Comparison of ENCODE assay signal across 10 cellular contexts in genomic region chr4:183636923-183637322, GRCh38. TPM values are rescaled to one million over a fixed set of nuclear protein-coding genes. Genes with fewer than 3 reads are reported as not detected.
DNase-seq lines count a peak whose midpoint lies in the region; ATAC-seq, FAIRE-seq and TF ChIP-seq lines count a peak whose summit lies in the region.
"Had no signal": no experiment of that assay in that cellular context is flagged by ENCODE, and none has a peak within 500 bp of the region (broad histone marks: within the 10 kb centered on the region; RNA-seq: fewer than 3 reads in every experiment).

No MANE protein-coding gene starts in this region.

- H3K27me3 ChIP-seq in HUES64 (ENCODE audit: insufficient read depth, low read length) (no peaks in the 10 kb centered on the region), tibial artery (no peaks in the 10 kb centered on the region)
- H3K27me3 ChIP-seq: right atrium auricular region had no signal

- peak; percentile 92 for FAIRE-seq in islet of Langerhans (lab: Jason Lieb, UNC)

- H3K9me3 ChIP-seq in HUES64 (ENCODE audit: insufficient read depth, low read depth, low read length) (no peaks in the 10 kb centered on the region), tibial artery (no peaks in the 10 kb centered on the region)
- H3K9me3 ChIP-seq: right atrium auricular region had no signal

- H3K4me1 ChIP-seq in HUES64 (ENCODE audit: insufficient read depth, low read length) (peaks cover 39% of the 10 kb centered on the region), tibial artery (peaks cover 0 to 36% (median 18%) of the 10 kb centered on the region in 4 donors)

- peaks cover 6% of the 10 kb centered on the region; the same call in 1 of the 2 replicates for H3K36me3 ChIP-seq in HUES64 (ENCODE audit: insufficient read depth, low read length)
- peaks cover 0 to 6% (median 0%) of the 10 kb centered on the region in 3 donors for H3K36me3 ChIP-seq in tibial artery
- H3K36me3 ChIP-seq: right atrium auricular region had no signal

- DNase-seq in astrocyte of the spinal cord (ENCODE audit: low read depth, low spot score) (peak; percentile 55), tibial artery (no peak), GM19238 (ENCODE audit: insufficient read length, low spot score) (no peak)
- DNase-seq: DMS79 treated with DMSO at 0.1 percent for 48 hours, NCI-H2081 treated with DMSO at 0.1 percent for 48 hours had no signal

- no peak overlapping the region for H3K4me3 ChIP-seq in HUES64 (ENCODE audit: low read length)
- no peak overlapping the region for H3K4me3 ChIP-seq in astrocyte of the spinal cord (ENCODE audit: low read depth, low read length)
- H3K4me3 ChIP-seq in tibial artery, result peak overlapping the region; percentile 27 to 34
- H3K4me3 ChIP-seq: right atrium auricular region had no signal

- intact Hi-C loops in tibial artery (cut with DNase I; ENCODE audit: low total_unique reads), result no loop called here

- 49% methylated on average over 4 of the region's 5 CpGs for WGBS in HUES64

- H3K27ac ChIP-seq in HUES64 (ENCODE audit: low read depth, low read length), result peak overlapping the region; percentile 20; the same call in 1 of the 2 replicates
- peak overlapping the region; percentile 43 to 61 for H3K27ac ChIP-seq in tibial artery

- 0 out of 2 replicates have a peak overlapping the region, but pooled peaks have one; percentile 27 for H3K9ac ChIP-seq in HUES64 (ENCODE audit: low read depth, low read length)

- in situ Hi-C loops in astrocyte of the spinal cord (cut with HindIII; ENCODE audit: low sequenced_read_pairs), result no loop called here

- ATAC-seq in HG03457 (IDR thresholded peaks at IDR 0.05; ENCODE audit: unreplicated experiment), result no peak
- ATAC-seq in GM18868 (IDR thresholded peaks at IDR 0.05; ENCODE audit: unreplicated experiment), result no peak

- TF ChIP-seq CTCF in astrocyte of the spinal cord (IDR thresholded peaks at IDR 0.05; ENCODE audit: low read depth, low read length) (no peak), tibial artery (IDR thresholded peaks at IDR 0.05) (no peak)

RNA-seq across cellular contexts. Expression of gene RWDD4, which starts 22.1 kb away (rescaled TPM):
- 16.5 TPM for polyA plus RNA-seq in HUES64 (2013, experiment 1 of 2)
- polyA plus RNA-seq in HUES64 (2013, experiment 2 of 2), result 20.3 TPM

RNA-seq across cellular contexts. Expression of gene TRAPPC11, which starts 22.2 kb away (rescaled TPM):
- 14.0 TPM for polyA plus RNA-seq in HUES64 (2013, experiment 1 of 2)
- polyA plus RNA-seq in HUES64 (2013, experiment 2 of 2), result 17.9 TPM

Comparison
In these comparisons a context has a peak if more than half of its experiments do, and no peak if none do; other contexts are left out.
1. H3K4me3 ChIP-seq: peak in tibial artery (2 of 2); none in HUES64 (single experiment) and astrocyte of the spinal cord (single experiment).